Comparison of ENCODE assay signal across 8 cellular contexts in genomic region chr7:149883452-149883861, GRCh38. TPM values are rescaled to one million over a fixed set of nuclear protein-coding genes. Genes with fewer than 3 reads are reported as not detected.
DNase-seq lines count a peak whose midpoint lies in the region; ATAC-seq and TF ChIP-seq lines count a peak whose summit lies in the region.

No MANE protein-coding gene starts in this region.

- ATAC-seq in GM18505 (IDR thresholded peaks at IDR 0.05; ENCODE audit: unreplicated experiment) (peak; percentile 54), left ventricle myocardium superior (peak; percentile 67)
- peak; percentile 81 for ATAC-seq in activated naive CD8-positive, alpha-beta T cell treated with anti-CD3 and anti-CD28 coated beads, Interleukin-2, amount 50 U/mL, for 24 hours

- no peaks in the 10 kb centered on the region for H3K9me3 ChIP-seq in NT2/D1 (ENCODE audit: insufficient read depth, low read length)

- no peak overlapping the region for H3K27ac Mint-ChIP-seq in activated naive CD8-positive, alpha-beta T cell treated with anti-CD3 and anti-CD28 coated beads, Interleukin-2, amount 50 U/mL, for 24 hours

- H3K36me3 ChIP-seq in NT2/D1 (ENCODE audit: insufficient read depth, insufficient read length, low read length): no peaks in the 10 kb centered on the region

- H3K4me3 ChIP-seq in NT2/D1 (ENCODE audit: insufficient read length, low read depth): no peak overlapping the region

- no peak for TF ChIP-seq POLR2A in GM18505 (IDR thresholded peaks at IDR 0.05; ENCODE audit: borderline replicate concordance, extremely low read depth, insufficient read depth, insufficient read length)

- no peak overlapping the region for H3K9ac ChIP-seq in NT2/D1 (ENCODE audit: insufficient read length, low read depth)

- peak; percentile 71 for DNase-seq in AG20443 (ENCODE audit: low spot score)
- peak; percentile 75 for DNase-seq in HT-29 (ENCODE audit: low spot score)
- DNase-seq in NT2/D1 (ENCODE audit: low read depth, low spot score): peak; percentile 62
- DNase-seq in activated naive CD8-positive, alpha-beta T cell treated with anti-CD3 and anti-CD28 coated beads, Interleukin-2, amount 50 U/mL, for 24 hours: peak; percentile 59
- DNase-seq in left ventricle myocardium superior: peak; percentile 77
- DNase-seq in putamen (ENCODE audit: low spot score): peak; percentile 77
- no peak for DNase-seq in GOT3 (lab: John Stamatoyannopoulos, UW)

- no peaks in the 10 kb centered on the region for H3K27me3 Mint-ChIP-seq in activated naive CD8-positive, alpha-beta T cell treated with anti-CD3 and anti-CD28 coated beads, Interleukin-2, amount 50 U/mL, for 24 hours

- peaks cover 6% of the 10 kb centered on the region for H3K4me1 ChIP-seq in NT2/D1 (ENCODE audit: insufficient read depth, insufficient read length)

- no peaks in the 10 kb centered on the region for H3K36me3 Mint-ChIP-seq in activated naive CD8-positive, alpha-beta T cell treated with anti-CD3 and anti-CD28 coated beads, Interleukin-2, amount 50 U/mL, for 24 hours (ENCODE audit: low read depth)

- intact Hi-C loops in left ventricle myocardium superior (cut with micrococcal nuclease): no loop called here

- peaks cover 13% of the 10 kb centered on the region for H3K4me1 Mint-ChIP-seq in activated naive CD8-positive, alpha-beta T cell treated with anti-CD3 and anti-CD28 coated beads, Interleukin-2, amount 50 U/mL, for 24 hours

- H3K9me3 Mint-ChIP-seq in activated naive CD8-positive, alpha-beta T cell treated with anti-CD3 and anti-CD28 coated beads, Interleukin-2, amount 50 U/mL, for 24 hours: no peaks in the 10 kb centered on the region

- no peak overlapping the region for H3K4me3 Mint-ChIP-seq in activated naive CD8-positive, alpha-beta T cell treated with anti-CD3 and anti-CD28 coated beads, Interleukin-2, amount 50 U/mL, for 24 hours

- peaks cover 2% of the 10 kb centered on the region for H3K27me3 ChIP-seq in NT2/D1 (ENCODE audit: insufficient read depth, insufficient read length)

RNA-seq across cellular contexts. Expression of gene ATP6V0E2, which starts 9.7 kb away (rescaled TPM):
- total RNA-seq in HT-29 (2014; rRNA removed; shearing (Covaris generic)): 92.6 and 93.3 TPM in 2 replicates
- 168 TPM for total RNA-seq in left ventricle myocardium superior

RNA-seq across cellular contexts. Expression of gene ZNF862, which starts 45.3 kb away (rescaled TPM):
- 8.8 and 11.7 TPM in 2 replicates for total RNA-seq in HT-29 (2014; rRNA removed; shearing (Covaris generic))
- 9.5 TPM for total RNA-seq in left ventricle myocardium superior
